ENCODE assay signal across 22 cellular contexts in the genomic region with DNA sequence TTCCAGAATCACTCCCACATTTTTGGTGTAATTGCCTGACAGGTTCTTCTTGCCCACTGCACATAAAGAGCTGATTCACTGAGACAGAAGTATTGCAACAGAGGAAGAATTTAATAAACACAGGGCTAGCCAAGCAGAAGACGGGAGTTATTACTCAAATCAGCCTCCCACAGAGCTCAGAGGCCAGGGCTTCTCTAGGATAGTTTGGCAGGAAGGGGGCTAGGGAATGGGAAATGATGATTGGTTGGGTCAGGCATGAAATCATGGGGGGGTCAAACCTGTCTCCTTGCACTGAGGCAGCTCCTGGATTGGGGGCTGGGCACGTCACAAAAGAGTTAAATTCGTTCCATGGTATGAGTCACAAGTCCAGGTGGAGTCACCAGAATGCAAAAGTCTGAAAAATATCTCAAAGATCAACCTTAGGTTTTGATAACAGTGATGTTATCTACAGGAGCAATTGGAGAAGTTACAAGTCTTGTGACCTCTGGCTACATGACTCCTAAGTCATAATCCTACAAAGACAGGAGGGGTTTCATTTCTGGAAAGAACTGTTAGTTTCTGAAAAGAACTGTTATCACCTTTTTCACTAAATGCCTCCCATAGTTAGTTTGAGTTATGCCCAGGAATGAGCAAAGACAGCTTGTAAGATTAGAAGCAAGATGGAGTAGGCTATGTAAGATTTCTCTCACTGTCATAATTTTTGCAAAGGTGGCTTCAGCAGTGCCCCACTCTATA. TPM values are rescaled to one million over a fixed set of nuclear protein-coding genes. Genes with fewer than 3 reads are reported as not detected.
DNase-seq lines count a peak whose midpoint lies in the region; ATAC-seq and TF ChIP-seq lines count a peak whose summit lies in the region.
"Had no signal": no experiment of that assay in that cellular context is flagged by ENCODE, and none has a peak within 500 bp of the region (broad histone marks: within the 10 kb centered on the region; RNA-seq: fewer than 3 reads in every experiment).

No MANE protein-coding gene starts in this region.

- H3K4me1 Mint-ChIP-seq in activated T-helper 2 cell treated with anti-CD3 and anti-CD28 coated beads, Interferon-gamma antibody, Interleukin-2, Interleukin-4, amounts not matched to agents 10 μg/mL and 5 μg/mL and 100 μg/mL, durations not matched to agents 14 hours and 24 hours and 36 hours (ENCODE audit: low read depth) = peaks cover 60% of the 10 kb centered on the region

- H3K36me3 Mint-ChIP-seq in activated T-helper 2 cell treated with anti-CD3 and anti-CD28 coated beads, Interferon-gamma antibody, Interleukin-2, Interleukin-4, amounts not matched to agents 10 μg/mL and 5 μg/mL and 100 μg/mL, durations not matched to agents 14 hours and 24 hours and 36 hours (ENCODE audit: low read depth) = peaks cover 7% of the 10 kb centered on the region
- H3K36me3 Mint-ChIP-seq: activated CD4-positive, alpha-beta memory T cell treated with anti-CD3 and anti-CD28 coated beads for 36 hours had no signal

- no peak overlapping the region for H3K4me3 ChIP-seq in right cardiac atrium (ENCODE audit: low read length)
- no peak overlapping the region for H3K4me3 ChIP-seq in fibroblast of the aortic adventitia (ENCODE audit: low read depth, low read length)
- H3K4me3 ChIP-seq in SJCRH30 = no peak overlapping the region
- H3K4me3 ChIP-seq: coronary artery, heart right ventricle, K562 had no signal

- 52% methylated on average over 3 of the region's 3 CpGs for WGBS in right cardiac atrium

- peaks cover 2% of the 10 kb centered on the region for H3K9me3 ChIP-seq in right cardiac atrium (ENCODE audit: control insufficient read depth, low read length)
- H3K9me3 ChIP-seq in SJCRH30 (replicated peaks) = no peaks in the 10 kb centered on the region; the same call in 1 of the 2 replicates
- H3K9me3 ChIP-seq: neutrophil had no signal

- ATAC-seq in right cardiac atrium = peak; percentile 36 to 51
- no peak for ATAC-seq in HG02642 (IDR thresholded peaks at IDR 0.05; ENCODE audit: poor library complexity, unreplicated experiment)
- ATAC-seq: K562 had no signal

- peak overlapping the region; percentile 84 for H3K27ac Mint-ChIP-seq in activated T-helper 2 cell treated with anti-CD3 and anti-CD28 coated beads, Interferon-gamma antibody, Interleukin-2, Interleukin-4, amounts not matched to agents 10 μg/mL and 5 μg/mL and 100 μg/mL, durations not matched to agents 14 hours and 24 hours and 36 hours
- H3K27ac Mint-ChIP-seq: activated CD4-positive, alpha-beta memory T cell treated with anti-CD3 and anti-CD28 coated beads for 36 hours; activated naive CD4-positive, alpha-beta T cell treated with anti-CD3 and anti-CD28 coated beads for 36 hours had no signal

- H3K27me3 Mint-ChIP-seq in activated T-helper 2 cell treated with anti-CD3 and anti-CD28 coated beads, Interferon-gamma antibody, Interleukin-2, Interleukin-4, amounts not matched to agents 10 μg/mL and 5 μg/mL and 100 μg/mL, durations not matched to agents 14 hours and 24 hours and 36 hours (ENCODE audit: low read depth) = no peaks in the 10 kb centered on the region

- DNase-seq in right cardiac atrium (no peak), cardiac septum (ENCODE audit: low spot score) (no peak), fibroblast of the aortic adventitia (ENCODE audit: low read depth) (peak; percentile 97), stromal cell of bone marrow (ENCODE audit: low read depth) (peak; percentile 67), NCI-H2171 treated with DMSO at 0.1 percent for 48 hours (lab: John Stamatoyannopoulos, UW) (no peak), SJCRH30 (no peak)
- DNase-seq in activated T-helper 2 cell treated with anti-CD3 and anti-CD28 coated beads, Interferon-gamma antibody, Interleukin-2, Interleukin-4, amounts not matched to agents 10 μg/mL and 5 μg/mL and 100 μg/mL, durations not matched to agents 14 hours and 24 hours and 36 hours (ENCODE audit: low spot score) = no peak
- DNase-seq: ACHN; activated CD4-positive, alpha-beta memory T cell treated with anti-CD3 and anti-CD28 coated beads for 36 hours; activated naive CD4-positive, alpha-beta T cell treated with anti-CD3 and anti-CD28 coated beads for 36 hours; DMS79 treated with DMSO at 0.1 percent for 48 hours; heart right ventricle; NCI-H1930; NK-92 treated with Interleukin-12 subunit alpha and Interleukin-12 subunit beta, amount 100 ng/mL, for 24 hours; stimulated activated CD4-positive, alpha-beta T cell treated with anti-CD3 and anti-CD28 coated beads, Interleukin-15, amount 100 ng/mL, for 24 hours had no signal

- H3K27me3 ChIP-seq in right cardiac atrium (ENCODE audit: control insufficient read depth, insufficient read depth) (no peaks in the 10 kb centered on the region), SJCRH30 (no peaks in the 10 kb centered on the region)

- intact Hi-C loops in right cardiac atrium (cut with DNase I) (no loop called here), cardiac septum (cut with DNase I) (no loop called here)
- intact Hi-C loops in activated T-helper 2 cell treated with anti-CD3 and anti-CD28 coated beads, Interferon-gamma antibody, Interleukin-2, Interleukin-4, amounts not matched to agents 10 μg/mL and 5 μg/mL and 100 μg/mL, durations not matched to agents 14 hours and 24 hours and 36 hours (cut with micrococcal nuclease) = loop anchor here (1.0 kb wide), 2 partner anchors 19 to 30 kb away; a partner anchor contains a TSS

- H3K4me1 ChIP-seq in right cardiac atrium (ENCODE audit: control insufficient read depth, insufficient read depth, low read length) (no peaks in the 10 kb centered on the region), SJCRH30 (no peaks in the 10 kb centered on the region)

- no peaks in the 10 kb centered on the region for H3K36me3 ChIP-seq in SJCRH30
- H3K36me3 ChIP-seq: heart right ventricle, neutrophil had no signal

- H3K4me3 Mint-ChIP-seq in activated T-helper 2 cell treated with anti-CD3 and anti-CD28 coated beads, Interferon-gamma antibody, Interleukin-2, Interleukin-4, amounts not matched to agents 10 μg/mL and 5 μg/mL and 100 μg/mL, durations not matched to agents 14 hours and 24 hours and 36 hours (ENCODE audit: low read depth) = peak overlapping the region; percentile 30
- H3K4me3 Mint-ChIP-seq: activated CD4-positive, alpha-beta memory T cell treated with anti-CD3 and anti-CD28 coated beads for 36 hours; activated naive CD4-positive, alpha-beta T cell treated with anti-CD3 and anti-CD28 coated beads for 36 hours had no signal

- H3K9me3 Mint-ChIP-seq in activated T-helper 2 cell treated with anti-CD3 and anti-CD28 coated beads, Interferon-gamma antibody, Interleukin-2, Interleukin-4, amounts not matched to agents 10 μg/mL and 5 μg/mL and 100 μg/mL, durations not matched to agents 14 hours and 24 hours and 36 hours = peaks cover 11% of the 10 kb centered on the region
- H3K9me3 Mint-ChIP-seq: activated CD4-positive, alpha-beta memory T cell treated with anti-CD3 and anti-CD28 coated beads for 36 hours had no signal

- no peak overlapping the region for H3K27ac ChIP-seq in right cardiac atrium (ENCODE audit: low read length)
- H3K27ac ChIP-seq in SJCRH30 = no peak overlapping the region
- H3K27ac ChIP-seq: heart right ventricle, neutrophil had no signal

- no peak for TF ChIP-seq CTCF in fibroblast of the aortic adventitia (IDR thresholded peaks at IDR 0.05; ENCODE audit: insufficient read depth, low read length)

RNA-seq across cellular contexts. Expression of a gene that starts 30.3 kb away (rescaled TPM):
- total RNA-seq in right cardiac atrium (10 to 100 TPM; 16.5 to 25.5 (median 20.4) TPM), cardiac septum (21.6 TPM), fibroblast of the aortic adventitia (ENCODE audit: low replicate concordance) (51.1 and 79.7 TPM in 2 replicates)
- 4.6 TPM for polyA plus RNA-seq in right cardiac atrium
- 22.7 and 26.2 TPM in 2 replicates for total RNA-seq in activated T-helper 2 cell treated with anti-CD3 and anti-CD28 coated beads, Interferon-gamma antibody, Interleukin-2, Interleukin-4, amounts not matched to agents 10 μg/mL and 5 μg/mL and 100 μg/mL, durations not matched to agents 14 hours and 24 hours and 36 hours
- 5.7 and 7.1 TPM in 2 replicates for total RNA-seq in SJCRH30 (2014; rRNA removed; shearing (Covaris generic))

RNA-seq across cellular contexts. Expression of a gene that starts 40.9 kb away (rescaled TPM):
- under 1 TPM in 1 of 4 donors, not detected in 3; 0.14 TPM for total RNA-seq in right cardiac atrium
- polyA plus RNA-seq in right cardiac atrium = 0.23 TPM
- total RNA-seq in cardiac septum = not detected
- total RNA-seq in activated T-helper 2 cell treated with anti-CD3 and anti-CD28 coated beads, Interferon-gamma antibody, Interleukin-2, Interleukin-4, amounts not matched to agents 10 μg/mL and 5 μg/mL and 100 μg/mL, durations not matched to agents 14 hours and 24 hours and 36 hours = 0.18 and 0.32 TPM in 2 replicates
- not detected in 2 replicates for total RNA-seq in fibroblast of the aortic adventitia (ENCODE audit: low replicate concordance)
- not detected in 2 replicates for total RNA-seq in SJCRH30 (2014; rRNA removed; shearing (Covaris generic))
- total RNA-seq: activated CD4-positive, alpha-beta memory T cell treated with anti-CD3 and anti-CD28 coated beads for 36 hours; activated naive CD4-positive, alpha-beta T cell treated with anti-CD3 and anti-CD28 coated beads for 36 hours; heart right ventricle; K562; lower leg skin; T-helper 1 cell treated with Interleukin-12 subunit alpha and Interleukin-12 subunit beta and Interleukin-4 antibody, amounts not matched to agents 30 ng/mL and 1 ng/mL, for 36 hours had no signal
- polyA plus RNA-seq: heart right ventricle, K562 had no signal

RNA-seq across cellular contexts. Expression of a gene that starts 44.6 kb away (rescaled TPM):
- not detected for total RNA-seq in right cardiac atrium
- not detected for polyA plus RNA-seq in right cardiac atrium
- total RNA-seq in cardiac septum = not detected
- 2.2 and 2.5 TPM in 2 replicates for total RNA-seq in activated T-helper 2 cell treated with anti-CD3 and anti-CD28 coated beads, Interferon-gamma antibody, Interleukin-2, Interleukin-4, amounts not matched to agents 10 μg/mL and 5 μg/mL and 100 μg/mL, durations not matched to agents 14 hours and 24 hours and 36 hours
- not detected in 2 replicates for total RNA-seq in fibroblast of the aortic adventitia (ENCODE audit: low replicate concordance)
- total RNA-seq in SJCRH30 (2014; rRNA removed; shearing (Covaris generic)) = not detected in 2 replicates
- total RNA-seq: activated CD4-positive, alpha-beta memory T cell treated with anti-CD3 and anti-CD28 coated beads for 36 hours; activated naive CD4-positive, alpha-beta T cell treated with anti-CD3 and anti-CD28 coated beads for 36 hours; heart right ventricle; K562; lower leg skin; T-helper 1 cell treated with Interleukin-12 subunit alpha and Interleukin-12 subunit beta and Interleukin-4 antibody, amounts not matched to agents 30 ng/mL and 1 ng/mL, for 36 hours; urinary bladder had no signal
- polyA plus RNA-seq: heart right ventricle, K562 had no signal

Comparison
In these comparisons a context has a peak if more than half of its experiments do, and no peak if none do; other contexts are left out.
1. DNase-seq: peak in fibroblast of the aortic adventitia (single experiment) and stromal cell of bone marrow (single experiment); none in right cardiac atrium (0 of 3), cardiac septum (single experiment), activated T-helper 2 cell treated with anti-CD3 and anti-CD28 coated beads, Interferon-gamma antibody, Interleukin-2, Interleukin-4, amounts not matched to agents 10 μg/mL and 5 μg/mL and 100 μg/mL, durations not matched to agents 14 hours and 24 hours and 36 hours (single experiment), NCI-H2171 treated with DMSO at 0.1 percent for 48 hours (single experiment) and SJCRH30 (0 of 2).